25 cellular contexts compared by ENCODE assay signal in the genomic region with DNA sequence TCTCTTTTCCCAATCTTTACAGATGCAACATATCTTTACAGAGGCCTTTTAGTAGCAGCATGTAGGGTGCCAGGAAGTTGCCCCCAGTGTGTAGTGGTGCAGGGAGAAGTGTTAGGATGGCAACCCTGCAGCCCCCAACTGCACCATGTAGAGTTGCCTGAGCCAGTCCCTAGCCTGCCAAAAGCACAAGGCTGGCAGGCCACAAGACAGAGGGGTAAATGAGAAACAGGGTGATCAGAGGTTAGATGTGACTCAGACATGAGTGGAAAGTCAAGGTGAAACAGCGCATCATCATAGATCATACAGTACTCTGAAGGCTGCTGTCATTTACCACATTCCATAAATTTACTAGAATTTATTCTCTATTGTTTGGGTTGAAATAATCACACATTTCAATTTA.
DNase-seq lines count a peak whose midpoint lies in the region; ATAC-seq and TF ChIP-seq lines count a peak whose summit lies in the region.
"Had no signal": no experiment of that assay in that cellular context is flagged by ENCODE, and none has a peak within 500 bp of the region (broad histone marks: within the 10 kb centered on the region; RNA-seq: fewer than 3 reads in every experiment).

No MANE protein-coding gene starts in this region.

- no peaks in the 10 kb centered on the region for H3K36me3 Mint-ChIP-seq in activated naive CD8-positive, alpha-beta T cell treated with anti-CD3 and anti-CD28 coated beads, Interleukin-2, amount 50 U/mL, for 24 hours (ENCODE audit: low read depth)
- H3K36me3 Mint-ChIP-seq in activated naive CD8-positive, alpha-beta T cell treated with anti-CD3 and anti-CD28 coated beads for 36 hours: peaks cover 2% of the 10 kb centered on the region
- no peaks in the 10 kb centered on the region for H3K36me3 Mint-ChIP-seq in stimulated activated effector memory CD8-positive, alpha-beta T cell treated with anti-CD3 and anti-CD28 coated beads, Interleukin-12 subunit alpha, Interleukin-12 subunit beta, amount 100 ng/mL, for 72 hours

- no peak for TF ChIP-seq EP300 in gastroesophageal sphincter (IDR thresholded peaks at IDR 0.05)

- ATAC-seq in activated naive CD8-positive, alpha-beta T cell treated with anti-CD3 and anti-CD28 coated beads, Interleukin-2, amount 50 U/mL, for 24 hours: peak; percentile 90
- ATAC-seq in stimulated activated effector memory CD8-positive, alpha-beta T cell treated with anti-CD3 and anti-CD28 coated beads, Interleukin-12 subunit alpha, Interleukin-12 subunit beta, amount 100 ng/mL, for 72 hours: peak; percentile 76
- ATAC-seq in gastroesophageal sphincter: no peak
- ATAC-seq: K562 had no signal

- 43 to 66% (median 56%) methylated on average over 1 of the region's 1 CpG for WGBS in adrenal gland, 4 donors
- 90 to 100% methylated on average over 1 of the region's 1 CpG for WGBS in gastroesophageal sphincter (ENCODE audit: low coverage in 1 of 2), 2 donors

- H3K9me3 ChIP-seq in adrenal gland (replicated peaks in 1 of 3) (no peaks in the 10 kb centered on the region), gastroesophageal sphincter (no peaks in the 10 kb centered on the region)
- H3K9me3 ChIP-seq: BLaER1 treated with 17β-estradiol and CSF1 and Interleukin-3, amounts not matched to agents 10 nM and 100 nM; Caco-2 had no signal

- no peak overlapping the region for H3K4me3 Mint-ChIP-seq in activated naive CD8-positive, alpha-beta T cell treated with anti-CD3 and anti-CD28 coated beads, Interleukin-2, amount 50 U/mL, for 24 hours
- no peak overlapping the region for H3K4me3 Mint-ChIP-seq in activated naive CD8-positive, alpha-beta T cell treated with anti-CD3 and anti-CD28 coated beads for 36 hours
- no peak overlapping the region for H3K4me3 Mint-ChIP-seq in stimulated activated effector memory CD8-positive, alpha-beta T cell treated with anti-CD3 and anti-CD28 coated beads, Interleukin-12 subunit alpha, Interleukin-12 subunit beta, amount 100 ng/mL, for 72 hours
- H3K4me3 Mint-ChIP-seq: CD4-positive, alpha-beta memory T cell had no signal

- DNase-seq in activated CD4-positive, alpha-beta T cell treated with anti-CD3 and anti-CD28 coated beads for 48 hours: peak; percentile 22
- no peak for DNase-seq in activated CD4-positive, alpha-beta T cell treated with anti-CD3 and anti-CD28 coated beads, Interleukin-2, amount 50 U/mL, for 48 hours
- DNase-seq in activated naive CD8-positive, alpha-beta T cell treated with anti-CD3 and anti-CD28 coated beads, Interleukin-2, amount 50 U/mL, for 24 hours: no peak
- DNase-seq in activated naive CD8-positive, alpha-beta T cell treated with anti-CD3 and anti-CD28 coated beads for 36 hours: no peak
- peak in 5 of 7 donors; percentile 16 to 28 (median 18) for DNase-seq in adrenal gland
- DNase-seq in stimulated activated effector memory CD8-positive, alpha-beta T cell treated with anti-CD3 and anti-CD28 coated beads, Interleukin-12 subunit alpha, Interleukin-12 subunit beta, amount 100 ng/mL, for 72 hours (ENCODE audit: low spot score in 2 of 2): no peak
- DNase-seq: AML-193; Caco-2; CD4-positive, alpha-beta memory T cell; GM23248; H7; Kasumi-1; NCI-H1092 treated with DMSO at 0.1 percent for 48 hours; NCI-H1436; NCI-H187; NCI-H2081 treated with DMSO at 0.1 percent for 48 hours; NCI-H2171; NCI-H226; NCI-H510A; NCI-H69; Right ventricle myocardium superior; RPMI8226 had no signal

- intact Hi-C loops in adrenal gland (cut with DNase I): no loop called here

- no peaks in the 10 kb centered on the region for H3K27me3 Mint-ChIP-seq in activated naive CD8-positive, alpha-beta T cell treated with anti-CD3 and anti-CD28 coated beads, Interleukin-2, amount 50 U/mL, for 24 hours
- no peaks in the 10 kb centered on the region for H3K27me3 Mint-ChIP-seq in activated naive CD8-positive, alpha-beta T cell treated with anti-CD3 and anti-CD28 coated beads for 36 hours
- H3K27me3 Mint-ChIP-seq: CD4-positive, alpha-beta memory T cell had no signal

- TF ChIP-seq CTCF in adrenal gland (IDR thresholded peaks at IDR 0.05): no peak
- TF ChIP-seq CTCF in gastroesophageal sphincter (IDR thresholded peaks at IDR 0.05): no peak

- no peak overlapping the region for H3K27ac Mint-ChIP-seq in activated naive CD8-positive, alpha-beta T cell treated with anti-CD3 and anti-CD28 coated beads, Interleukin-2, amount 50 U/mL, for 24 hours
- H3K27ac Mint-ChIP-seq in activated naive CD8-positive, alpha-beta T cell treated with anti-CD3 and anti-CD28 coated beads for 36 hours: no peak overlapping the region
- no peak overlapping the region for H3K27ac Mint-ChIP-seq in stimulated activated effector memory CD8-positive, alpha-beta T cell treated with anti-CD3 and anti-CD28 coated beads, Interleukin-12 subunit alpha, Interleukin-12 subunit beta, amount 100 ng/mL, for 72 hours
- H3K27ac Mint-ChIP-seq: CD4-positive, alpha-beta memory T cell had no signal

- H3K4me1 ChIP-seq in adrenal gland (replicated peaks in 1 of 2) (no peaks in the 10 kb centered on the region), gastroesophageal sphincter (no peaks in the 10 kb centered on the region)
- H3K4me1 ChIP-seq: Caco-2 had no signal

- H3K36me3 ChIP-seq in adrenal gland (replicated peaks in 1 of 2) (no peaks in the 10 kb centered on the region), gastroesophageal sphincter (no peaks in the 10 kb centered on the region)
- H3K36me3 ChIP-seq: BLaER1 treated with 17β-estradiol and CSF1 and Interleukin-3, amounts not matched to agents 10 nM and 100 nM had no signal

- H3K4me3 ChIP-seq in adrenal gland: no peak overlapping the region
- H3K4me3 ChIP-seq in gastroesophageal sphincter: no peak overlapping the region
- H3K4me3 ChIP-seq: BLaER1 treated with 17β-estradiol and CSF1 and Interleukin-3, amounts not matched to agents 10 nM and 100 nM; GM23248; K562 had no signal

- H3K27me3 ChIP-seq in adrenal gland: no peaks in the 10 kb centered on the region
- H3K27me3 ChIP-seq in gastroesophageal sphincter: no peaks in the 10 kb centered on the region
- H3K27me3 ChIP-seq: BLaER1 treated with 17β-estradiol and CSF1 and Interleukin-3, amounts not matched to agents 10 nM and 100 nM had no signal

- TF ChIP-seq POLR2A in adrenal gland (IDR thresholded peaks at IDR 0.05) (no peak), gastroesophageal sphincter (IDR thresholded peaks at IDR 0.05) (no peak)

- H3K27ac ChIP-seq in adrenal gland (no peak overlapping the region), gastroesophageal sphincter (no peak overlapping the region)
- H3K27ac ChIP-seq: BLaER1 treated with 17β-estradiol and CSF1 and Interleukin-3, amounts not matched to agents 10 nM and 100 nM; GM23248 had no signal

- H3K4me1 Mint-ChIP-seq in activated naive CD8-positive, alpha-beta T cell treated with anti-CD3 and anti-CD28 coated beads, Interleukin-2, amount 50 U/mL, for 24 hours: no peaks in the 10 kb centered on the region
- no peaks in the 10 kb centered on the region for H3K4me1 Mint-ChIP-seq in activated naive CD8-positive, alpha-beta T cell treated with anti-CD3 and anti-CD28 coated beads for 36 hours
- no peaks in the 10 kb centered on the region for H3K4me1 Mint-ChIP-seq in stimulated activated effector memory CD8-positive, alpha-beta T cell treated with anti-CD3 and anti-CD28 coated beads, Interleukin-12 subunit alpha, Interleukin-12 subunit beta, amount 100 ng/mL, for 72 hours

- H3K9me3 Mint-ChIP-seq in activated naive CD8-positive, alpha-beta T cell treated with anti-CD3 and anti-CD28 coated beads, Interleukin-2, amount 50 U/mL, for 24 hours: peaks cover 5% of the 10 kb centered on the region
- no peaks in the 10 kb centered on the region for H3K9me3 Mint-ChIP-seq in activated naive CD8-positive, alpha-beta T cell treated with anti-CD3 and anti-CD28 coated beads for 36 hours
- H3K9me3 Mint-ChIP-seq in stimulated activated effector memory CD8-positive, alpha-beta T cell treated with anti-CD3 and anti-CD28 coated beads, Interleukin-12 subunit alpha, Interleukin-12 subunit beta, amount 100 ng/mL, for 72 hours: peaks cover 8% of the 10 kb centered on the region

Comparison
In these comparisons a context has a peak if more than half of its experiments do, and no peak if none do; other contexts are left out.
1. DNase-seq: peak in activated CD4-positive, alpha-beta T cell treated with anti-CD3 and anti-CD28 coated beads for 48 hours (single experiment) and adrenal gland (5 of 7); none in activated CD4-positive, alpha-beta T cell treated with anti-CD3 and anti-CD28 coated beads, Interleukin-2, amount 50 U/mL, for 48 hours (0 of 2), activated naive CD8-positive, alpha-beta T cell treated with anti-CD3 and anti-CD28 coated beads, Interleukin-2, amount 50 U/mL, for 24 hours (single experiment), activated naive CD8-positive, alpha-beta T cell treated with anti-CD3 and anti-CD28 coated beads for 36 hours (single experiment) and stimulated activated effector memory CD8-positive, alpha-beta T cell treated with anti-CD3 and anti-CD28 coated beads, Interleukin-12 subunit alpha, Interleukin-12 subunit beta, amount 100 ng/mL, for 72 hours (0 of 2).